In genomic region chr2:168119519-168120141, GRCh38 we compare ENCODE assay signal across 1 cellular context.
TF ChIP-seq lines count a peak whose summit lies in the region.

No MANE protein-coding gene starts in this region.

TF ChIP-seq in GM23338, 12 proteins besides CTCF, POLR2A, EP300 and RAD21 (continued from another document):
- no peak for TF ChIP-seq ZNF462 (CRISPR knock-in tag; IDR thresholded peaks at IDR 0.05)
- TF ChIP-seq ZNF331 (CRISPR knock-in tag; IDR thresholded peaks at IDR 0.05; ENCODE audit: low read depth), result no peak
- no peak for TF ChIP-seq ETS1 (IDR thresholded peaks at IDR 0.05)
- TF ChIP-seq NANOG (IDR thresholded peaks at IDR 0.05; ENCODE audit: borderline replicate concordance), result no peak
- TF ChIP-seq STAT1 (IDR thresholded peaks at IDR 0.05; ENCODE audit: unreplicated experiment), result no peak
- no peak for TF ChIP-seq EZH2 (IDR thresholded peaks at IDR 0.05; ENCODE audit: low read depth, unreplicated experiment)
